Comparison of ENCODE assay signal across 23 cellular contexts in genomic region chr4:161314371-161314770, GRCh38.
"Had no signal": no experiment of that assay in that cellular context is flagged by ENCODE, and none has a peak within 500 bp of the region (broad histone marks: within the 10 kb centered on the region; RNA-seq: fewer than 3 reads in every experiment).

No MANE protein-coding gene starts in this region.

- DNase-seq: IMR-90, Karpas-422, KG1, MG63, NCI-H1092 treated with DMSO at 0.1 percent for 48 hours, NCI-H1436, NCI-H187, NCI-H2029, NCI-H2081 treated with DMSO at 0.1 percent for 48 hours, NCI-H2171, NCI-H226, NCI-H446, NCI-H510A, NCI-H524 treated with DMSO at 0.1 percent for 48 hours, NCI-H69, NCI-H774, OCI-M1, PC-9, Peyer's patch, SHP77 treated with DMSO at 0.1 percent for 48 hours, SK-N-SH, SW 1271 had no signal

- H3K4me3 ChIP-seq: MG63, PC-9, Peyer's patch, SJSA1 had no signal

- H3K9ac ChIP-seq: SK-N-SH had no signal

- H3K27ac ChIP-seq: PC-9, Peyer's patch, SJSA1 had no signal

- H3K4me1 ChIP-seq: Peyer's patch, SJSA1 had no signal

- H2AFZ ChIP-seq: PC-9 had no signal

- H3K36me3 ChIP-seq: MG63, Peyer's patch, SJSA1 had no signal

- H3K4me2 ChIP-seq: PC-9, SK-N-SH had no signal

- H3K27me3 ChIP-seq: Peyer's patch, SJSA1 had no signal

- H3K9me3 ChIP-seq: MG63, Peyer's patch, SJSA1, SK-N-SH had no signal
